Comparison of ENCODE assay signal across 23 cellular contexts in genomic region chr6:121959501-121959900, GRCh38.
DNase-seq lines count a peak whose midpoint lies in the region; ATAC-seq and TF ChIP-seq lines count a peak whose summit lies in the region.
"Had no signal": no experiment of that assay in that cellular context is flagged by ENCODE, and none has a peak within 500 bp of the region (broad histone marks: within the 10 kb centered on the region; RNA-seq: fewer than 3 reads in every experiment).

No MANE protein-coding gene starts in this region.

- peak overlapping the region; percentile 51 for H3K4me3 Mint-ChIP-seq in activated naive CD4-positive, alpha-beta T cell treated with anti-CD3 and anti-CD28 coated beads, Interleukin-2, amount 50 U/mL, for 24 hours
- no peak overlapping the region for H3K4me3 Mint-ChIP-seq in endothelial cell (ENCODE audit: unreplicated experiment)
- H3K4me3 Mint-ChIP-seq: activated CD8-positive, alpha-beta memory T cell treated with anti-CD3 and anti-CD28 coated beads, Interleukin-2, amount 10 ng/mL, durations not matched to agents 7 days and 5 days; brain had no signal

- no peaks in the 10 kb centered on the region for H3K27me3 ChIP-seq in smooth muscle cell (ENCODE audit: low read depth)
- H3K27me3 ChIP-seq in mammary epithelial cell (ENCODE audit: insufficient read depth, low read length): no peaks in the 10 kb centered on the region
- H3K27me3 ChIP-seq: pancreas had no signal

- TF ChIP-seq CTCF in smooth muscle cell (IDR thresholded peaks at IDR 0.05; ENCODE audit: borderline replicate concordance, insufficient read depth, poor library complexity, severe bottlenecking) (no peak), mammary epithelial cell (conservative IDR thresholded peaks at IDR 0.05 in 1 of 2, IDR thresholded peaks at IDR 0.05 in 1 of 2; ENCODE audit: extremely low read depth in 1 of 2, insufficient read depth in 1 of 2, low read depth in 1 of 2, low read length in 2 of 2) (no peak), endothelial cell (IDR thresholded peaks at IDR 0.05; ENCODE audit: unreplicated experiment) (no peak)

- H3K4me2 ChIP-seq in smooth muscle cell: no peak overlapping the region
- H3K4me2 ChIP-seq in mammary epithelial cell (ENCODE audit: insufficient read depth, low read depth, low read length): no peak overlapping the region

- H3K4me3 ChIP-seq in smooth muscle cell (peak overlapping the region; percentile 4), mammary epithelial cell (replicated peaks in 1 of 3; ENCODE audit: insufficient read depth in 1 of 3, low read depth in 2 of 3, low read length in 3 of 3) (no peak overlapping the region)
- H3K4me3 ChIP-seq: coronary artery, GM12878, pancreas had no signal

- H3K79me2 ChIP-seq in smooth muscle cell (ENCODE audit: low read depth): no peaks in the 10 kb centered on the region
- no peaks in the 10 kb centered on the region for H3K79me2 ChIP-seq in mammary epithelial cell (ENCODE audit: insufficient read depth, low read length)

- peaks cover 5% of the 10 kb centered on the region for H3K9me3 Mint-ChIP-seq in activated naive CD4-positive, alpha-beta T cell treated with anti-CD3 and anti-CD28 coated beads, Interleukin-2, amount 50 U/mL, for 24 hours
- no peaks in the 10 kb centered on the region for H3K9me3 Mint-ChIP-seq in activated naive CD4-positive, alpha-beta T cell treated with anti-CD3 and anti-CD28 coated beads, Interleukin-2, amount 50 U/mL, for 72 hours
- H3K9me3 Mint-ChIP-seq in endothelial cell (ENCODE audit: unreplicated experiment): no peaks in the 10 kb centered on the region

- H3K9ac ChIP-seq in smooth muscle cell (ENCODE audit: low read depth): no peak overlapping the region
- H3K9ac ChIP-seq in mammary epithelial cell (ENCODE audit: insufficient read depth, low read length): no peak overlapping the region

- peaks cover 3% of the 10 kb centered on the region for H3K27me3 Mint-ChIP-seq in activated naive CD4-positive, alpha-beta T cell treated with anti-CD3 and anti-CD28 coated beads, Interleukin-2, amount 50 U/mL, for 24 hours
- no peaks in the 10 kb centered on the region for H3K27me3 Mint-ChIP-seq in endothelial cell (ENCODE audit: unreplicated experiment)
- H3K27me3 Mint-ChIP-seq: activated CD8-positive, alpha-beta memory T cell treated with anti-CD3 and anti-CD28 coated beads, Interleukin-2, amount 10 ng/mL, durations not matched to agents 7 days and 5 days; brain had no signal

- no peak for DNase-seq in activated naive CD4-positive, alpha-beta T cell treated with anti-CD3 and anti-CD28 coated beads, Interleukin-2, amount 50 U/mL, for 72 hours (ENCODE audit: low spot score in 2 of 2)
- DNase-seq in NCI-H69 (lab: John Stamatoyannopoulos, UW) (peak; percentile 48), cerebellar cortex (ENCODE audit: low spot score) (peak; percentile 82), smooth muscle cell (lab: John Stamatoyannopoulos, UW; ENCODE audit: unreplicated experiment) (no peak), mammary epithelial cell (no peak), endothelial cell (ENCODE audit: low spot score) (no peak), GM19240 (ENCODE audit: insufficient read length, low spot score) (no peak)
- DNase-seq: activated CD8-positive, alpha-beta memory T cell treated with anti-CD3 and anti-CD28 coated beads, Interleukin-2, amount 10 ng/mL, durations not matched to agents 7 days and 5 days; activated gamma-delta T cell treated with Interleukin-2 at 50 U/mL for 16 hours; AML-193; Calu3; erythroblast; GOT3; KBM-7; NCI-H1092; NCI-H2171; NCI-H774; pancreas; stimulated activated CD4-positive, alpha-beta T cell treated with anti-CD3 and anti-CD28 coated beads, Interleukin-4, amount 100 ng/mL, for 24 hours had no signal

- H3K9me3 ChIP-seq in smooth muscle cell (replicated peaks; ENCODE audit: low read depth): no peaks in the 10 kb centered on the region
- no peaks in the 10 kb centered on the region for H3K9me3 ChIP-seq in mammary epithelial cell (replicated peaks; ENCODE audit: insufficient read depth, low read length)
- H3K9me3 ChIP-seq: pancreas had no signal

- WGBS in smooth muscle cell (ENCODE audit: low lambda C conversion rate): 79% methylated on average over 5 of the region's 5 CpGs
- WGBS in mammary epithelial cell (ENCODE audit: low coverage, missing lambda C conversion rate): 88% methylated on average over 5 of the region's 5 CpGs

- dilution Hi-C loops in mammary epithelial cell (cut with HindIII; ENCODE audit: low sequenced_read_pairs): no loop called here

- no peaks in the 10 kb centered on the region for H3F3A ChIP-seq in smooth muscle cell (ENCODE audit: low read depth)

- no TSS peak for BruUV-seq in mammary epithelial cell (replicated peaks; lab: Mats Ljungman, UMichigan)

- ATAC-seq in activated naive CD4-positive, alpha-beta T cell treated with anti-CD3 and anti-CD28 coated beads, Interleukin-2, amount 50 U/mL, for 72 hours: no peak
- ATAC-seq: activated CD8-positive, alpha-beta memory T cell treated with anti-CD3 and anti-CD28 coated beads, Interleukin-2, amount 10 ng/mL, durations not matched to agents 7 days and 5 days; GM12878; pancreas had no signal

- H2AFZ ChIP-seq in smooth muscle cell (ENCODE audit: low read depth) (peak overlapping the region; percentile 61), mammary epithelial cell (ENCODE audit: low read depth, low read length) (no peak overlapping the region)

- H3K4me1 Mint-ChIP-seq in activated naive CD4-positive, alpha-beta T cell treated with anti-CD3 and anti-CD28 coated beads, Interleukin-2, amount 50 U/mL, for 24 hours: peaks cover 30% of the 10 kb centered on the region
- H3K4me1 Mint-ChIP-seq in endothelial cell (ENCODE audit: unreplicated experiment): no peaks in the 10 kb centered on the region
- H3K4me1 Mint-ChIP-seq: activated CD8-positive, alpha-beta memory T cell treated with anti-CD3 and anti-CD28 coated beads, Interleukin-2, amount 10 ng/mL, durations not matched to agents 7 days and 5 days; brain had no signal

- CTCF ChIA-PET in mammary epithelial cell (lab: Charles Lee; ENCODE audit: low non-redundant PET): no interaction called here

- no peaks in the 10 kb centered on the region for H4K20me1 ChIP-seq in smooth muscle cell (ENCODE audit: low read depth)
- H4K20me1 ChIP-seq in mammary epithelial cell (ENCODE audit: insufficient read depth, low read length): no peaks in the 10 kb centered on the region

- no peak overlapping the region for H3K27ac Mint-ChIP-seq in activated naive CD4-positive, alpha-beta T cell treated with anti-CD3 and anti-CD28 coated beads, Interleukin-2, amount 50 U/mL, for 24 hours
- H3K27ac Mint-ChIP-seq in activated naive CD4-positive, alpha-beta T cell treated with anti-CD3 and anti-CD28 coated beads, Interleukin-2, amount 50 U/mL, for 72 hours: no peak overlapping the region
- H3K27ac Mint-ChIP-seq in endothelial cell (ENCODE audit: unreplicated experiment): no peak overlapping the region
- H3K27ac Mint-ChIP-seq: activated CD8-positive, alpha-beta memory T cell treated with anti-CD3 and anti-CD28 coated beads, Interleukin-2, amount 10 ng/mL, durations not matched to agents 7 days and 5 days; brain had no signal

- intact Hi-C loops in mammary epithelial cell (cut with micrococcal nuclease): loop anchor here (10.0 kb wide), 1 partner anchor 525 kb away; the partner anchor contains the start of gene GJA1

- H3K36me3 ChIP-seq in smooth muscle cell (ENCODE audit: low read depth): no peaks in the 10 kb centered on the region
- H3K36me3 ChIP-seq in mammary epithelial cell (ENCODE audit: insufficient read depth, low read length): no peaks in the 10 kb centered on the region
- H3K36me3 ChIP-seq: pancreas had no signal

- H3K27ac ChIP-seq in smooth muscle cell (ENCODE audit: low read depth): no peak overlapping the region
- H3K27ac ChIP-seq in mammary epithelial cell (ENCODE audit: insufficient read depth, low read depth, low read length): no peak overlapping the region
- H3K27ac ChIP-seq: coronary artery, pancreas had no signal

- H3K36me3 Mint-ChIP-seq in activated naive CD4-positive, alpha-beta T cell treated with anti-CD3 and anti-CD28 coated beads, Interleukin-2, amount 50 U/mL, for 24 hours: peaks cover 3% of the 10 kb centered on the region
- no peaks in the 10 kb centered on the region for H3K36me3 Mint-ChIP-seq in activated naive CD4-positive, alpha-beta T cell treated with anti-CD3 and anti-CD28 coated beads, Interleukin-2, amount 50 U/mL, for 72 hours
- no peaks in the 10 kb centered on the region for H3K36me3 Mint-ChIP-seq in endothelial cell (ENCODE audit: low read depth, unreplicated experiment)
- H3K36me3 Mint-ChIP-seq: activated CD8-positive, alpha-beta memory T cell treated with anti-CD3 and anti-CD28 coated beads, Interleukin-2, amount 10 ng/mL, durations not matched to agents 7 days and 5 days; brain had no signal

- in situ Hi-C loops in mammary epithelial cell (cut with MboI; ENCODE audit: low sequenced_read_pairs in 2 of 2): no loop called here

- no peaks in the 10 kb centered on the region for H3K4me1 ChIP-seq in smooth muscle cell (ENCODE audit: low read depth)
- no peaks in the 10 kb centered on the region for H3K4me1 ChIP-seq in mammary epithelial cell (ENCODE audit: insufficient read depth, low read length)
- H3K4me1 ChIP-seq: pancreas had no signal

Comparison
In these comparisons a context has a peak if more than half of its experiments do, and no peak if none do; other contexts are left out.
1. DNase-seq: peak in NCI-H69 (single experiment) and cerebellar cortex (single experiment); none in activated naive CD4-positive, alpha-beta T cell treated with anti-CD3 and anti-CD28 coated beads, Interleukin-2, amount 50 U/mL, for 72 hours (0 of 2), smooth muscle cell (single experiment), mammary epithelial cell (single experiment), endothelial cell (single experiment) and GM19240 (single experiment).